ENCODE assay signal across 8 cellular contexts in the genomic region with DNA sequence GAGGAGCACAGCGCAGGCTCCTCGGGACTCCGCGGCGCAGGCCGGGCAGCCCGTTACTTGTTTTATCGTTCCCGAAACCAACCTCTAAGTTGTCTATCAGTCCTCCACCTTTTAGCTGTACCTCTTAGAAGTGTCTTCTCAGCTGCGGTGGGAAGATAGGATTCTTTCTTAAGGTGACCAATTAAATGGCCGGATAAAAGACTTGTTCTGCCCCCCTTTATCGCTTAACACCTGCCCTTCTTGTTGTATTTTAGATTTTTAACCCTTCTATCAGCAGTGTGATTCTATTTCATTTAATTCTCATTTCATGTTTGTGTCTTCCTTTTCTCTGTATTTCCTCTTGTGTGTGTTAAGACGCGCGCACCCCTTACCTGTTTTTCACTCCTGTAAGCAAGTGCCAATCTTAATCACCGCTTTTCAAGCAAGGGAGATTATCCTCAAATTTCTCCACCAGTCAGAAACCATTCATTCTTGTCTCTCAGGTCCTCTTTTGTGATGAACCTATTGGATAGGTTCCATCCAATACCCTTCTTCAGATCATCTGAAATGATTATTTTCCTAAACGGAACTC. TPM values are rescaled to one million over a fixed set of nuclear protein-coding genes. Genes with fewer than 3 reads are reported as not detected.
A peak's percentile ranks its signal among the peaks of the same experiment; 100 is the strongest.
DNase-seq lines count a peak whose midpoint lies in the region; ATAC-seq and TF ChIP-seq lines count a peak whose summit lies in the region.

No MANE protein-coding gene starts in this region.

- no peaks in the 10 kb centered on the region for H3K9me2 ChIP-seq in hepatocyte (replicated peaks; ENCODE audit: insufficient read depth)

- H3K4me1 ChIP-seq in BLaER1 treated with 17β-estradiol and CSF1 and Interleukin-3, amounts not matched to agents 10 nM and 100 nM = peaks cover 25 to 32% (median 30%) of the 10 kb centered on the region in 10 experiments
- H3K4me1 ChIP-seq in hepatocyte (ENCODE audit: insufficient read depth) = peaks cover 9% of the 10 kb centered on the region

- H3K27me3 ChIP-seq in BLaER1 treated with 17β-estradiol and CSF1 and Interleukin-3, amounts not matched to agents 10 nM and 100 nM = peaks cover 0 to 6% (median 0%) of the 10 kb centered on the region in 11 experiments; a peak in 1 of 22 replicates
- H3K27me3 ChIP-seq in hepatocyte = no peaks in the 10 kb centered on the region

- 27% methylated on average over 17 of the region's 17 CpGs for WGBS in hepatocyte (ENCODE audit: low lambda C conversion rate, missing lambda C conversion rate)

- H3K4me1 Mint-ChIP-seq in activated CD4-positive, alpha-beta T cell treated with anti-CD3 and anti-CD28 coated beads, Interleukin-2, amount 10 ng/mL, durations not matched to agents 7 days and 5 days = peaks cover 47% of the 10 kb centered on the region
- H3K4me1 Mint-ChIP-seq in stimulated activated naive B cell treated with anti-CD40 and anti-IgM and Interleukin-4, amounts not matched to agents 10 μg/mL and 1 μg/mL and 100 μg/mL, for 72 hours = peaks cover 16 to 28% of the 10 kb centered on the region in 2 donors

- no peaks in the 10 kb centered on the region for H3K9me3 Mint-ChIP-seq in activated CD4-positive, alpha-beta T cell treated with anti-CD3 and anti-CD28 coated beads, Interleukin-2, amount 10 ng/mL, durations not matched to agents 7 days and 5 days
- H3K9me3 Mint-ChIP-seq in stimulated activated naive B cell treated with anti-CD40 and anti-IgM and Interleukin-4, amounts not matched to agents 10 μg/mL and 1 μg/mL and 100 μg/mL, for 72 hours = no peaks in the 10 kb centered on the region

- no peak for DNase-seq in activated CD4-positive, alpha-beta T cell treated with anti-CD3 and anti-CD28 coated beads, Interleukin-2, amount 10 ng/mL, durations not matched to agents 7 days and 5 days
- DNase-seq in hepatocyte (ENCODE audit: low spot score) (no peak), GM10266 (ENCODE audit: extremely low spot score) (no peak), NCI-H1048 (lab: John Stamatoyannopoulos, UW) (no peak)
- no peak for DNase-seq in stimulated activated naive B cell treated with anti-CD40 and anti-IgM and Interleukin-4, amounts not matched to agents 10 μg/mL and 1 μg/mL and 100 μg/mL, for 72 hours

- TF ChIP-seq CTCF in hepatocyte (IDR thresholded peaks at IDR 0.05; ENCODE audit: poor library complexity) (no peak), GM10266 (IDR thresholded peaks at IDR 0.05; ENCODE audit: control insufficient read depth, insufficient read depth, low read depth, missing control alignments) (no peak)

- POLR2A ChIA-PET in activated CD4-positive, alpha-beta T cell treated with anti-CD3 and anti-CD28 coated beads, Interleukin-2, amount 10 ng/mL, durations not matched to agents 7 days and 5 days (lab: Charles Lee) = no interaction called here

- H3K4me3 ChIP-seq in BLaER1 treated with 17β-estradiol and CSF1 and Interleukin-3, amounts not matched to agents 10 nM and 100 nM = peak overlapping the region; percentile 67 to 86 (median 80)
- H3K4me3 ChIP-seq in hepatocyte = peak overlapping the region; percentile 70

- peak; percentile 62 for ATAC-seq in GM18907 (IDR thresholded peaks at IDR 0.05; ENCODE audit: unreplicated experiment)
- peak; percentile 35 for ATAC-seq in HG03378 (IDR thresholded peaks at IDR 0.05; ENCODE audit: unreplicated experiment)
- peak; percentile 59 to 67 for ATAC-seq in stimulated activated naive B cell treated with anti-CD40 and anti-IgM and Interleukin-4, amounts not matched to agents 10 μg/mL and 1 μg/mL and 100 μg/mL, for 72 hours (replicated peaks)

- H3K9ac ChIP-seq in BLaER1 treated with 17β-estradiol and CSF1 and Interleukin-3, amounts not matched to agents 10 nM and 100 nM = peak overlapping the region; percentile 87 to 98 (median 92)

- peak overlapping the region; percentile 77 to 95 (median 83) for H3K4me2 ChIP-seq in BLaER1 treated with 17β-estradiol and CSF1 and Interleukin-3, amounts not matched to agents 10 nM and 100 nM
- peak overlapping the region; percentile 88 for H3K4me2 ChIP-seq in hepatocyte

- peaks cover 5 to 39% (median 28%) of the 10 kb centered on the region in 11 experiments; a peak in 18 of 22 replicates for H3K36me3 ChIP-seq in BLaER1 treated with 17β-estradiol and CSF1 and Interleukin-3, amounts not matched to agents 10 nM and 100 nM
- H3K36me3 ChIP-seq in hepatocyte (replicated peaks; ENCODE audit: insufficient read depth, low read depth) = no peaks in the 10 kb centered on the region

- H3K27me3 Mint-ChIP-seq in activated CD4-positive, alpha-beta T cell treated with anti-CD3 and anti-CD28 coated beads, Interleukin-2, amount 10 ng/mL, durations not matched to agents 7 days and 5 days = no peaks in the 10 kb centered on the region
- H3K27me3 Mint-ChIP-seq in stimulated activated naive B cell treated with anti-CD40 and anti-IgM and Interleukin-4, amounts not matched to agents 10 μg/mL and 1 μg/mL and 100 μg/mL, for 72 hours = no peaks in the 10 kb centered on the region

- peak overlapping the region; percentile 76 to 98 (median 95) for H3K27ac ChIP-seq in BLaER1 treated with 17β-estradiol and CSF1 and Interleukin-3, amounts not matched to agents 10 nM and 100 nM
- peak overlapping the region; percentile 93 for H3K27ac ChIP-seq in hepatocyte

- peak overlapping the region; percentile 98 for H3K27ac Mint-ChIP-seq in activated CD4-positive, alpha-beta T cell treated with anti-CD3 and anti-CD28 coated beads, Interleukin-2, amount 10 ng/mL, durations not matched to agents 7 days and 5 days
- peak overlapping the region; percentile 94 for H3K27ac Mint-ChIP-seq in stimulated activated naive B cell treated with anti-CD40 and anti-IgM and Interleukin-4, amounts not matched to agents 10 μg/mL and 1 μg/mL and 100 μg/mL, for 72 hours

- H3K36me3 Mint-ChIP-seq in activated CD4-positive, alpha-beta T cell treated with anti-CD3 and anti-CD28 coated beads, Interleukin-2, amount 10 ng/mL, durations not matched to agents 7 days and 5 days (ENCODE audit: low read depth) = peaks cover 32% of the 10 kb centered on the region
- peaks cover 8 to 23% of the 10 kb centered on the region in 2 donors for H3K36me3 Mint-ChIP-seq in stimulated activated naive B cell treated with anti-CD40 and anti-IgM and Interleukin-4, amounts not matched to agents 10 μg/mL and 1 μg/mL and 100 μg/mL, for 72 hours

- peaks cover 16% of the 10 kb centered on the region for H3K79me2 ChIP-seq in hepatocyte

- CTCF ChIA-PET in activated CD4-positive, alpha-beta T cell treated with anti-CD3 and anti-CD28 coated beads, Interleukin-2, amount 10 ng/mL, durations not matched to agents 7 days and 5 days (lab: Charles Lee) = interaction anchor here (0.9 to 7.3 kb wide), 5 partner anchors 12 to 24 kb away, joined by 3 to 47 read pairs (median 4); no protein-coding TSS in a partner anchor

- peaks cover 0 to 12% (median 0%) of the 10 kb centered on the region in 11 experiments; a peak in 4 of 22 replicates for H3K9me3 ChIP-seq in BLaER1 treated with 17β-estradiol and CSF1 and Interleukin-3, amounts not matched to agents 10 nM and 100 nM (replicated peaks in 1 of 11)
- H3K9me3 ChIP-seq in hepatocyte (ENCODE audit: low read depth) = no peaks in the 10 kb centered on the region

- H2AFZ ChIP-seq in hepatocyte = peak overlapping the region; percentile 92

- H3K4me3 Mint-ChIP-seq in activated CD4-positive, alpha-beta T cell treated with anti-CD3 and anti-CD28 coated beads, Interleukin-2, amount 10 ng/mL, durations not matched to agents 7 days and 5 days = peak overlapping the region; percentile 85
- peak overlapping the region; percentile 85 to 96 for H3K4me3 Mint-ChIP-seq in stimulated activated naive B cell treated with anti-CD40 and anti-IgM and Interleukin-4, amounts not matched to agents 10 μg/mL and 1 μg/mL and 100 μg/mL, for 72 hours

- H4K20me1 ChIP-seq in BLaER1 treated with 17β-estradiol and CSF1 and Interleukin-3, amounts not matched to agents 10 nM and 100 nM = peaks cover 0 to 19% (median 0%) of the 10 kb centered on the region in 11 experiments; a peak in 4 of 22 replicates
- no peaks in the 10 kb centered on the region for H4K20me1 ChIP-seq in hepatocyte (ENCODE audit: insufficient read depth, poor library complexity, severe bottlenecking)

RNA-seq across cellular contexts. Expression of a gene that starts 0.3 kb away (rescaled TPM):
- total RNA-seq in activated CD4-positive, alpha-beta T cell treated with anti-CD3 and anti-CD28 coated beads, Interleukin-2, amount 10 ng/mL, durations not matched to agents 7 days and 5 days = 10 to 100 TPM; 17.9 to 19.9 TPM
- 15.7 and 20.5 TPM in 2 replicates for total RNA-seq in hepatocyte
- polyA plus RNA-seq in hepatocyte = 13.8 and 14.5 TPM in 2 replicates

RNA-seq across cellular contexts. Expression of a gene that starts 22.8 kb away (rescaled TPM):
- total RNA-seq in activated CD4-positive, alpha-beta T cell treated with anti-CD3 and anti-CD28 coated beads, Interleukin-2, amount 10 ng/mL, durations not matched to agents 7 days and 5 days = 10 to 100 TPM; 15.5 to 17.2 TPM
- 118 and 137 TPM in 2 replicates for total RNA-seq in hepatocyte
- 84.2 and 86.4 TPM in 2 replicates for polyA plus RNA-seq in hepatocyte

RNA-seq across cellular contexts. Expression of a gene that starts 57.4 kb away (rescaled TPM):
- total RNA-seq in activated CD4-positive, alpha-beta T cell treated with anti-CD3 and anti-CD28 coated beads, Interleukin-2, amount 10 ng/mL, durations not matched to agents 7 days and 5 days = 1 to 10 TPM; 1.9 to 2.3 TPM
- total RNA-seq in hepatocyte = not detected in 2 replicates
- polyA plus RNA-seq in hepatocyte = not detected in 2 replicates
